1 cellular context compared by ENCODE assay signal in the genomic region with DNA sequence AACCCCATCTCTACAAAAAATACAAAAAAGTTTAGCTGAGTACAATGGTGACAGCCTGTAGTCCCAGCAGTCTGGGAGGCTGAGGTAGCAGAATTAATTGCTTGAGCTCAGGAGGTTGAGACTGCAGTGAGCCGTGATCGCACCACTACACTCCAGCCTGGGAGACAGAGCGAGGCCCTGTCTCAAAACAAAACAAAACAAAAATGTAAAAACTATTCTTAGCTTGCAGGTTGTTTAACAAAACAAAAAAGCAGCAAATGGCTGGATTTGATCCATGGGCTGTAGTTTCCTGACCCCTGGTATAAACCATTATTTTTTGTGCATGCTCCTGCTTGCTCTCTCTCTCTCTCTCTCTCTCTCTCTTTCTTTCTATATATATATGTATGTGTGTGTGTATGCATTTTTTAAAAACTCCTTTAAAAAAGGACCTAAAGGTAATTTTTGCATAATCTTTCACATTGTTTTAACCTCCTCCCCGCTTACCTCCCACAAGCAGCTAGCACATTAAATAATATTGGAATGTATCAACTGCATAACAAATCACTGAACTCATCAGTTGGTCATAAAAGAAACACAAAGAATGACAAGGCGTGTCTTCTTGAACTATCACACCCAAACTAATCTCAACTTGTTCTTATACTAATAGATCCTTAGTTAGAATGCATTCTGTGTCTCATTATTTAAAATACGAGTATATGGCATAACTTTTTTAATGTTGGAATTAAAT.
TF ChIP-seq lines count a peak whose summit lies in the region.

No MANE protein-coding gene starts in this region.

TF ChIP-seq in GM23338, 12 proteins besides CTCF, POLR2A, EP300 and RAD21 (continued from another document):
- TF ChIP-seq, protein P1, sequence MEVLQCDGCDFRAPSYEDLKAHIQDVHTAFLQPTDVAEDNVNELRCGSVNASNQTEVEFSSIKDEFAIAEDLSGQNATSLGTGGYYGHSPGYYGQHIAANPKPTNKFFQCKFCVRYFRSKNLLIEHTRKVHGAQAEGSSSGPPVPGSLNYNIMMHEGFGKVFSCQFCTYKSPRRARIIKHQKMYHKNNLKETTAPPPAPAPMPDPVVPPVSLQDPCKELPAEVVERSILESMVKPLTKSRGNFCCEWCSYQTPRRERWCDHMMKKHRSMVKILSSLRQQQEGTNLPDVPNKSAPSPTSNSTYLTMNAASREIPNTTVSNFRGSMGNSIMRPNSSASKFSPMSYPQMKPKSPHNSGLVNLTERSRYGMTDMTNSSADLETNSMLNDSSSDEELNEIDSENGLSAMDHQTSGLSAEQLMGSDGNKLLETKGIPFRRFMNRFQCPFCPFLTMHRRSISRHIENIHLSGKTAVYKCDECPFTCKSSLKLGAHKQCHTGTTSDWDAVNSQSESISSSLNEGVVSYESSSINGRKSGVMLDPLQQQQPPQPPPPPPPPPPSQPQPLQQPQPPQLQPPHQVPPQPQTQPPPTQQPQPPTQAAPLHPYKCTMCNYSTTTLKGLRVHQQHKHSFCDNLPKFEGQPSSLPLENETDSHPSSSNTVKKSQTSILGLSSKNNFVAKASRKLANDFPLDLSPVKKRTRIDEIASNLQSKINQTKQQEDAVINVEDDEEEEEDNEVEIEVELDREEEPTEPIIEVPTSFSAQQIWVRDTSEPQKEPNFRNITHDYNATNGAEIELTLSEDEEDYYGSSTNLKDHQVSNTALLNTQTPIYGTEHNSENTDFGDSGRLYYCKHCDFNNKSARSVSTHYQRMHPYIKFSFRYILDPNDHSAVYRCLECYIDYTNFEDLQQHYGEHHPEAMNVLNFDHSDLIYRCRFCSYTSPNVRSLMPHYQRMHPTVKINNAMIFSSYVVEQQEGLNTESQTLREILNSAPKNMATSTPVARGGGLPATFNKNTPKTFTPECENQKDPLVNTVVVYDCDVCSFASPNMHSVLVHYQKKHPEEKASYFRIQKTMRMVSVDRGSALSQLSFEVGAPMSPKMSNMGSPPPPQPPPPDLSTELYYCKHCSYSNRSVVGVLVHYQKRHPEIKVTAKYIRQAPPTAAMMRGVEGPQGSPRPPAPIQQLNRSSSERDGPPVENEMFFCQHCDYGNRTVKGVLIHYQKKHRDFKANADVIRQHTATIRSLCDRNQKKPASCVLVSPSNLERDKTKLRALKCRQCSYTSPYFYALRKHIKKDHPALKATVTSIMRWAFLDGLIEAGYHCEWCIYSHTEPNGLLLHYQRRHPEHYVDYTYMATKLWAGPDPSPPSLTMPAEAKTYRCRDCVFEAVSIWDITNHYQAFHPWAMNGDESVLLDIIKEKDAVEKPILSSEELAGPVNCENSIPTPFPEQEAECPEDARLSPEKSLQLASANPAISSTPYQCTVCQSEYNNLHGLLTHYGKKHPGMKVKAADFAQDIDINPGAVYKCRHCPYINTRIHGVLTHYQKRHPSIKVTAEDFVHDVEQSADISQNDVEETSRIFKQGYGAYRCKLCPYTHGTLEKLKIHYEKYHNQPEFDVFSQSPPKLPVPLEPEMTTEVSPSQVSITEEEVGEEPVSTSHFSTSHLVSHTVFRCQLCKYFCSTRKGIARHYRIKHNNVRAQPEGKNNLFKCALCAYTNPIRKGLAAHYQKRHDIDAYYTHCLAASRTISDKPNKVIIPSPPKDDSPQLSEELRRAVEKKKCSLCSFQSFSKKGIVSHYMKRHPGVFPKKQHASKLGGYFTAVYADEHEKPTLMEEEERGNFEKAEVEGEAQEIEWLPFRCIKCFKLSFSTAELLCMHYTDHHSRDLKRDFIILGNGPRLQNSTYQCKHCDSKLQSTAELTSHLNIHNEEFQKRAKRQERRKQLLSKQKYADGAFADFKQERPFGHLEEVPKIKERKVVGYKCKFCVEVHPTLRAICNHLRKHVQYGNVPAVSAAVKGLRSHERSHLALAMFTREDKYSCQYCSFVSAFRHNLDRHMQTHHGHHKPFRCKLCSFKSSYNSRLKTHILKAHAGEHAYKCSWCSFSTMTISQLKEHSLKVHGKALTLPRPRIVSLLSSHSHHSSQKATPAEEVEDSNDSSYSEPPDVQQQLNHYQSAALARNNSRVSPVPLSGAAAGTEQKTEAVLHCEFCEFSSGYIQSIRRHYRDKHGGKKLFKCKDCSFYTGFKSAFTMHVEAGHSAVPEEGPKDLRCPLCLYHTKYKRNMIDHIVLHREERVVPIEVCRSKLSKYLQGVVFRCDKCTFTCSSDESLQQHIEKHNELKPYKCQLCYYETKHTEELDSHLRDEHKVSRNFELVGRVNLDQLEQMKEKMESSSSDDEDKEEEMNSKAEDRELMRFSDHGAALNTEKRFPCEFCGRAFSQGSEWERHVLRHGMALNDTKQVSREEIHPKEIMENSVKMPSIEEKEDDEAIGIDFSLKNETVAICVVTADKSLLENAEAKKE (CRISPR knock-in tag; IDR thresholded peaks at IDR 0.05): no peak
